Comparison of ENCODE assay signal across 29 cellular contexts in the genomic region with DNA sequence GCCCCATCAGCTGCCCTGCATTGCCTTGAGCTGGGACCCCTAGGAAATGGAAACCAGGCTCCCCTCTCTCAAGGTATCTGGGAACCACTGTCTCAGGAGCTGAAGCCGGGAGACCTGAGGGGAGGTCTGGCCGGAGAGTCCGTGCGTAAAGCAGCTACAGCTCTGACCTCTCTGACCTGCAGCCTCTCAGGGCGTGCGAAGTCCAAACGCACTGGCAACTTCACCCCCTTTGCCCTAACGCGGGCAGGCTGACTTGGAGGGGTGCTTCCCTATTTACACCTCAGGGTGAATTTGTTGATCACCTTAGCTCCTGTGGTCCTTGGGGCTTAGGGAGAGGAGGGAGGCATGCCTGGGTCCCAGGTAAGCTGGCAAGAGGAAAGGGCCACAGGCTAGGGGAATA. TPM values are rescaled to one million over a fixed set of nuclear protein-coding genes. Genes with fewer than 3 reads are reported as not detected.
"Had no signal": no experiment of that assay in that cellular context is flagged by ENCODE, and none has a peak within 500 bp of the region (broad histone marks: within the 10 kb centered on the region; RNA-seq: fewer than 3 reads in every experiment).

No MANE protein-coding gene starts in this region.

- FAIRE-seq: urothelium cell line had no signal

- H3K4me3 Mint-ChIP-seq: naive B cell; natural killer cell; nephron; neural progenitor cell; stimulated activated effector memory CD8-positive, alpha-beta T cell treated with anti-CD3 and anti-CD28 coated beads, Interleukin-12 subunit alpha, Interleukin-12 subunit beta, amount 100 ng/mL, for 72 hours; stimulated activated naive B cell treated with anti-CD40 and anti-IgM and Interleukin-4, amounts not matched to agents 10 μg/mL and 1 μg/mL and 100 μg/mL, for 72 hours; stimulated activated naive CD8-positive, alpha-beta T cell treated with anti-CD3 and anti-CD28 coated beads, Interleukin-15, Interleukin-2, amounts not matched to agents 100 ng/mL and 50 ng/mL, for 24 hours had no signal

- H3K27ac Mint-ChIP-seq: natural killer cell; nephron; neural progenitor cell; stimulated activated effector memory CD8-positive, alpha-beta T cell treated with anti-CD3 and anti-CD28 coated beads, Interleukin-12 subunit alpha, Interleukin-12 subunit beta, amount 100 ng/mL, for 72 hours; stimulated activated naive B cell treated with anti-CD40 and anti-IgM and Interleukin-4, amounts not matched to agents 10 μg/mL and 1 μg/mL and 100 μg/mL, for 72 hours; stimulated activated naive CD8-positive, alpha-beta T cell treated with anti-CD3 and anti-CD28 coated beads, Interleukin-15, Interleukin-2, amounts not matched to agents 100 ng/mL and 50 ng/mL, for 24 hours had no signal

- H3K36me3 ChIP-seq: neural progenitor cell, ovary, prostate gland, thoracic aorta, thyroid gland, upper lobe of left lung had no signal

- H3K4me2 ChIP-seq: neural progenitor cell, smooth muscle cell had no signal

- H3K4me1 Mint-ChIP-seq: nephron had no signal

- H3K27ac ChIP-seq: neural progenitor cell, ovary, prostate gland, skin epidermis, stomach, thoracic aorta, thyroid gland, tibial nerve, upper lobe of left lung had no signal

- H3K4me1 ChIP-seq: neural progenitor cell, prostate gland had no signal

- H3K4me3 ChIP-seq: neural progenitor cell, ovary, prostate gland, skin epidermis, smooth muscle cell, stomach, thoracic aorta, thyroid gland, tibial nerve, upper lobe of left lung had no signal

- DNase-seq: naive B cell; natural killer cell; occipital lobe; ovary; right cardiac atrium; stimulated activated CD4-positive, alpha-beta T cell treated with anti-CD3 and anti-CD28 coated beads, Interleukin-15, amount 100 ng/mL, for 24 hours; stimulated activated CD4-positive, alpha-beta T cell treated with anti-CD3 and anti-CD28 coated beads, Interleukin-2, amount 100 ng/mL, for 24 hours; stimulated activated CD4-positive, alpha-beta T cell treated with anti-CD3 and anti-CD28 coated beads, Interleukin-2, amount 100 ng/mL, for 48 hours; stimulated activated CD4-positive, alpha-beta T cell treated with anti-CD3 and anti-CD28 coated beads, Interleukin-4, amount 100 ng/mL, for 24 hours; stimulated activated naive B cell treated with anti-CD40 and anti-IgM and Interleukin-4, amounts not matched to agents 10 μg/mL and 1 μg/mL and 100 μg/mL, for 72 hours; stimulated activated naive CD4-positive, alpha-beta T cell treated with Interleukin-2 at 50 U/mL for 16 hours; stomach; thyroid gland; trophoblast cell; upper lobe of left lung had no signal

- H3K36me3 Mint-ChIP-seq: natural killer cell; neural progenitor cell; stimulated activated effector memory CD8-positive, alpha-beta T cell treated with anti-CD3 and anti-CD28 coated beads, Interleukin-12 subunit alpha, Interleukin-12 subunit beta, amount 100 ng/mL, for 72 hours had no signal

- H2AFZ ChIP-seq: neural progenitor cell had no signal

- H3K27me3 ChIP-seq: ovary, thyroid gland had no signal

- H3K9me3 ChIP-seq: ovary, prostate gland, stomach, thoracic aorta, thyroid gland, tibial nerve, upper lobe of left lung had no signal

- H3K9ac ChIP-seq: neural progenitor cell had no signal

- ATAC-seq: natural killer cell; right cardiac atrium; sciatic nerve; stimulated activated effector memory CD8-positive, alpha-beta T cell treated with anti-CD3 and anti-CD28 coated beads, Interleukin-12 subunit alpha, Interleukin-12 subunit beta, amount 100 ng/mL, for 72 hours; stimulated activated naive B cell treated with anti-CD40 and anti-IgM and Interleukin-4, amounts not matched to agents 10 μg/mL and 1 μg/mL and 100 μg/mL, for 72 hours had no signal

RNA-seq across cellular contexts. Expression of a gene that starts 17.5 kb away (rescaled TPM):
- total RNA-seq: myocyte, natural killer cell, occipital lobe, temporal lobe had no signal
- polyA plus RNA-seq: neural cell had no signal
